ENCODE assay signal across 8 cellular contexts in the genomic region with DNA sequence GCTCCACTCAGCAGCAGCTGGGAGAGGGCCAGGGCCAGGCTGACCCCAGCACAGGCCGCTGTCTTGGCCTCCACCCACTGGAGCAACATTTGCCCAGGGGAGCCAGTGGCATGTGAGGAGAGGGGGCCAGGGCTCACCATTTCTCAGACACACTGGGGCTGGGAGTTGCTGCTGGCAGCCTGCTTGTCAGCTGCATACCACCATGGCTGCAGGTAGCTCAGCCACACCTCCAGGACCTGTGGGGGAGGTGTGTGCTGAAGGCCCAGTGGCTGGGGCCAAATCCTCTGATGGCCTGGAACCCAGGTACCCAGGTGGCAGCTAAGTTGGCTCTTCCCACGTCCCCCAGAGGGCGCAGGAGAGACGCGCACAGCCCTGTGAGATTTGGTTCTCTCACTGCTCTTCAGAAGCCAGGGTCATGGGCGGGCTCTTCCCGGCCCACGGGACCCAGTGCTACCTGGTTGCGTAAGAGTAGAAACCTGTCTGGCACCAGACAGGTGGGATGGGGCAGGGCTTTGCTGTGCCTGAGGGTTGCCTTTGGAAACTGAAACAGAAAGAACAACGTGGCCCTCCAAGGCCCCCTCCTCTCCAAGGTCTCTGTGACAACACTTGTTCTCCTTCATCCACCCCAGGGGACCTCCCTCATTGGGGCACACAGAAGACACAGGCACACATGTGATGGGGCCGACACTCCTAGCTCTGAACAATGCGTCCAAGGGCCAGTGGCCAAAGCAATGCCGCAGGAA.
DNase-seq lines count a peak whose midpoint lies in the region; ATAC-seq and TF ChIP-seq lines count a peak whose summit lies in the region.

No MANE protein-coding gene starts in this region.

- H4K20me1 ChIP-seq in neural cell (ENCODE audit: insufficient read depth) = no peaks in the 10 kb centered on the region

- DNase-seq in HFF-Myc (ENCODE audit: extremely low read depth, low read depth) = no peak
- DNase-seq in NCI-H82 (lab: John Stamatoyannopoulos, UW) = peak; percentile 82
- DNase-seq in activated CD8-positive, alpha-beta memory T cell treated with anti-CD3 and anti-CD28 coated beads for 1 hour (ENCODE audit: extremely low read depth in 1 of 2, low read depth in 1 of 2) = peak; percentile 46 to 52
- peak; percentile 1 for DNase-seq in epithelial cell of proximal tubule (ENCODE audit: low read depth)
- peak; percentile 33 for DNase-seq in superior temporal gyrus (ENCODE audit: extremely low spot score)

- ATAC-seq in GM18870 (IDR thresholded peaks at IDR 0.05; ENCODE audit: unreplicated experiment) = no peak

- no peak overlapping the region for H3K9ac ChIP-seq in neural cell (ENCODE audit: low read length)

- H3K9me2 ChIP-seq in neural cell (ENCODE audit: insufficient read depth, low read length) = no peaks in the 10 kb centered on the region

- H3K27me3 ChIP-seq in neural cell (ENCODE audit: insufficient read depth, low read depth, low read length) = no peaks in the 10 kb centered on the region

- no peak overlapping the region for H3K4me3 ChIP-seq in HFF-Myc (replicated peaks; ENCODE audit: low read depth, low read length)
- no peak overlapping the region for H3K4me3 ChIP-seq in epithelial cell of proximal tubule (ENCODE audit: low read depth, low read length)
- H3K4me3 ChIP-seq in neural cell (ENCODE audit: low read length) = no peak overlapping the region

- H2AFZ ChIP-seq in neural cell (ENCODE audit: low read depth, low read length) = no peak overlapping the region

- TF ChIP-seq CTCF in C4-2B (conservative IDR thresholded peaks at IDR 0.05) = peak; percentile 96
- peak; percentile 77 for TF ChIP-seq CTCF in HFF-Myc (IDR thresholded peaks at IDR 0.05; ENCODE audit: low read depth, low read length, missing control alignments)
- peak; percentile 81 for TF ChIP-seq CTCF in epithelial cell of proximal tubule (conservative IDR thresholded peaks at IDR 0.05; ENCODE audit: low read depth, low read length)
- peak; percentile 37 for TF ChIP-seq CTCF in neural cell (IDR thresholded peaks at IDR 0.05; ENCODE audit: poor library complexity, severe bottlenecking)

- H3K36me3 ChIP-seq in neural cell (ENCODE audit: insufficient read depth, low read length) = no peaks in the 10 kb centered on the region

- H3K9me3 ChIP-seq in neural cell (ENCODE audit: low read length) = no peaks in the 10 kb centered on the region

- TF ChIP-seq RAD21 in neural cell (conservative IDR thresholded peaks at IDR 0.05) = peak; percentile 15

- H3F3A ChIP-seq in neural cell (ENCODE audit: insufficient read depth, low read length, poor library complexity, severe bottlenecking) = no peaks in the 10 kb centered on the region

- no peak for TF ChIP-seq EP300 in neural cell (conservative IDR thresholded peaks at IDR 0.05; ENCODE audit: poor library complexity, severe bottlenecking)

- H3K79me2 ChIP-seq in neural cell (replicated peaks; ENCODE audit: insufficient read depth, low read length) = no peaks in the 10 kb centered on the region

- H3K27ac ChIP-seq in C4-2B = peak overlapping the region; percentile 27
- H3K27ac ChIP-seq in neural cell (ENCODE audit: low read length) = no peak overlapping the region

- no peak overlapping the region for H3K4me2 ChIP-seq in neural cell (ENCODE audit: low read length)

TF ChIP-seq in neural cell, 6 proteins besides CTCF, POLR2A, EP300 and RAD21:
- TF ChIP-seq, protein P1, sequence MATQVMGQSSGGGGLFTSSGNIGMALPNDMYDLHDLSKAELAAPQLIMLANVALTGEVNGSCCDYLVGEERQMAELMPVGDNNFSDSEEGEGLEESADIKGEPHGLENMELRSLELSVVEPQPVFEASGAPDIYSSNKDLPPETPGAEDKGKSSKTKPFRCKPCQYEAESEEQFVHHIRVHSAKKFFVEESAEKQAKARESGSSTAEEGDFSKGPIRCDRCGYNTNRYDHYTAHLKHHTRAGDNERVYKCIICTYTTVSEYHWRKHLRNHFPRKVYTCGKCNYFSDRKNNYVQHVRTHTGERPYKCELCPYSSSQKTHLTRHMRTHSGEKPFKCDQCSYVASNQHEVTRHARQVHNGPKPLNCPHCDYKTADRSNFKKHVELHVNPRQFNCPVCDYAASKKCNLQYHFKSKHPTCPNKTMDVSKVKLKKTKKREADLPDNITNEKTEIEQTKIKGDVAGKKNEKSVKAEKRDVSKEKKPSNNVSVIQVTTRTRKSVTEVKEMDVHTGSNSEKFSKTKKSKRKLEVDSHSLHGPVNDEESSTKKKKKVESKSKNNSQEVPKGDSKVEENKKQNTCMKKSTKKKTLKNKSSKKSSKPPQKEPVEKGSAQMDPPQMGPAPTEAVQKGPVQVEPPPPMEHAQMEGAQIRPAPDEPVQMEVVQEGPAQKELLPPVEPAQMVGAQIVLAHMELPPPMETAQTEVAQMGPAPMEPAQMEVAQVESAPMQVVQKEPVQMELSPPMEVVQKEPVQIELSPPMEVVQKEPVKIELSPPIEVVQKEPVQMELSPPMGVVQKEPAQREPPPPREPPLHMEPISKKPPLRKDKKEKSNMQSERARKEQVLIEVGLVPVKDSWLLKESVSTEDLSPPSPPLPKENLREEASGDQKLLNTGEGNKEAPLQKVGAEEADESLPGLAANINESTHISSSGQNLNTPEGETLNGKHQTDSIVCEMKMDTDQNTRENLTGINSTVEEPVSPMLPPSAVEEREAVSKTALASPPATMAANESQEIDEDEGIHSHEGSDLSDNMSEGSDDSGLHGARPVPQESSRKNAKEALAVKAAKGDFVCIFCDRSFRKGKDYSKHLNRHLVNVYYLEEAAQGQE (IDR thresholded peaks at IDR 0.05; ENCODE audit: borderline replicate concordance) = no peak
- TF ChIP-seq SMC3 (conservative IDR thresholded peaks at IDR 0.05; ENCODE audit: poor library complexity) = peak; percentile 22
TF ChIP-seq in neural cell: peak in this region for 1.

Comparison
In these comparisons a context has a peak if more than half of its experiments do, and no peak if none do; other contexts are left out.
1. CTCF ChIP-seq: peak in every context shown above with its lines; median percentile 96 in C4-2B; 81 in epithelial cell of proximal tubule; 77 in HFF-Myc; 37 in neural cell.